8 cellular contexts compared by ENCODE assay signal in the genomic region with DNA sequence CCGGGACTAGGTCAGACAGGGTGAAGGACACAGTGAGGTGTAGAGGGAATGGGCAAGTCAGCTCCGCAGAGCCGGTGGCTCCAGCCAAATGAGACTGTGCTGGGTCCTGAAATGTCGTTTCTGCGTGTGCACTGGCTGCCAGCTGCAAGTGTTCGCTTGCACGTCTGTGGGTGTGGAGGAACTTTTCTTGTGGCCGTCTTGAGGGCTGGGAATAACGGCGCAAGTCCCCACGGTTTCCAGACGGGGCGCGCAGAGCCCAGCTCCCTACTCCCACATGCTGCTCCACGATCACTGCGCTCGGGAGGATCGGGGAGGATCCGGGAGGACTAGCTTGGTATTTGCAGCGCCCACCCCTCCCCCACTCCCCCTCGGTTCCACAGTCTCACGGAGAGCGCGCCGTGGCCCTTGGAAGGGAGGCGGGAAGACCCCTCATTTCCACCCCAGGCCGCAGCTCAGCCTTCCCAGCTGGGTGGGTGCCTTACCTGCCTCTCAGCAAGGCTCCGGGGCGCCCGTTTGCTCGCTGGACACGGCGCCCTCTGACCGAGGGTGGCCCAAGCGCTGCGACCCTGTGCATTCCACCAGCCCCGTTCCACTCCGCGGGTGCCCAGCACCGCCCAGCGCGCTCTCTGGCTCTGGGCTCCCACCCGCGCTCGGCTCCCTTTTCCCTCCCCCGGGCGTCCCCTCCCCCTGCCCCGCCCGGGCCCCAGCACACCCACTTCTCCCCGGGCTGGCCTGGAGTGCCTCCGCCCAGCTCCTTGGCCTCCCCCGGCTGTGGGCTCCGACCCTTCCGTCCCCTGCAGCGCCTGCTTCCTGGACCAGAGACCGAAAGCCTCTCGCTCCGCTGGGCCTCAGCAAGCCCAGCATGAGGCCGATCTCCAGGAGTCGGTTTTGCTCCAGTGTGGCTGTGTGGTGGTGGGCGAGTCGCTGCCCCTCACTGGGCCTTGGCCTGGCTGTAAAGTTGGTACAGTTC. TPM values are rescaled to one million over a fixed set of nuclear protein-coding genes. Genes with fewer than 3 reads are reported as not detected.
A peak's percentile ranks its signal among the peaks of the same experiment; 100 is the strongest.
DNase-seq lines count a peak whose midpoint lies in the region; ATAC-seq, FAIRE-seq and TF ChIP-seq lines count a peak whose summit lies in the region.

A gene with protein sequence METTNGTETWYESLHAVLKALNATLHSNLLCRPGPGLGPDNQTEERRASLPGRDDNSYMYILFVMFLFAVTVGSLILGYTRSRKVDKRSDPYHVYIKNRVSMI (minus strand): TSS at position 634 of the 970 bp plus-strand sequence. CDS start 9,986 bp downstream, outside the sequence.

- H3K9me3 Mint-ChIP-seq in activated CD4-positive, alpha-beta T cell treated with anti-CD3 and anti-CD28 coated beads for 36 hours (ENCODE audit: low read depth) = no peaks in the 10 kb centered on the region

- no peaks in the 10 kb centered on the region for H3F3A ChIP-seq in MM.1S (ENCODE audit: insufficient read depth, low read length)

- H3K27me3 ChIP-seq in endothelial cell of umbilical vein (ENCODE audit: control insufficient read depth in 2 of 2, insufficient read depth in 2 of 2, low read length in 2 of 2) (peaks cover 16 to 27% of the 10 kb centered on the region in 2 experiments), lower lobe of right lung (ENCODE audit: low read depth) (no peaks in the 10 kb centered on the region), MM.1S (replicated peaks; ENCODE audit: insufficient read depth, low read length) (no peaks in the 10 kb centered on the region), SJCRH30 (no peaks in the 10 kb centered on the region)

- peaks cover 11% of the 10 kb centered on the region for H3K4me1 Mint-ChIP-seq in activated CD4-positive, alpha-beta T cell treated with anti-CD3 and anti-CD28 coated beads for 36 hours

- H3K27ac ChIP-seq in endothelial cell of umbilical vein (ENCODE audit: insufficient read depth, low read depth, low read length) (no peak within 1 kb of the TSS), lower lobe of right lung (peak within 1 kb of the TSS; percentile 82), MM.1S (ENCODE audit: low read length) (no peak within 1 kb of the TSS), SJCRH30 (no peak within 1 kb of the TSS)

- H3K4me1 ChIP-seq in endothelial cell of umbilical vein (ENCODE audit: control insufficient read depth, extremely low read depth, insufficient read depth, low read length) (peaks cover 6% of the 10 kb centered on the region), lower lobe of right lung (peaks cover 48% of the 10 kb centered on the region), MM.1S (ENCODE audit: low read length) (no peaks in the 10 kb centered on the region; the same call in 1 of the 2 replicates), SJCRH30 (no peaks in the 10 kb centered on the region)

- H3K9me1 ChIP-seq in endothelial cell of umbilical vein (replicated peaks; ENCODE audit: control insufficient read depth, extremely low read depth, insufficient read depth, low read length) = no peaks in the 10 kb centered on the region

- H3K4me3 ChIP-seq in endothelial cell of umbilical vein (replicated peaks in 1 of 3; ENCODE audit: insufficient read depth in 1 of 3, low read depth in 1 of 3, low read length in 3 of 3) (peak within 1 kb of the TSS; percentile 31 to 76 (median 40)), lower lobe of right lung (peak within 1 kb of the TSS; percentile 71), MM.1S (ENCODE audit: low read length) (no peak within 1 kb of the TSS), SJCRH30 (no peak within 1 kb of the TSS)

- no peaks in the 10 kb centered on the region for H4K20me1 ChIP-seq in endothelial cell of umbilical vein (replicated peaks; ENCODE audit: control insufficient read depth, extremely low read depth, insufficient read depth, low read length)
- H4K20me1 ChIP-seq in MM.1S (ENCODE audit: insufficient read depth, low read length) = no peaks in the 10 kb centered on the region

- no peaks in the 10 kb centered on the region for H3K9me2 ChIP-seq in MM.1S (replicated peaks; ENCODE audit: insufficient read depth, low read length)

- H3K4me3 Mint-ChIP-seq in activated CD4-positive, alpha-beta T cell treated with anti-CD3 and anti-CD28 coated beads for 36 hours = no peak within 1 kb of the TSS

- ATAC-seq in lower lobe of right lung = peak; percentile 87 to 89
- no peak for ATAC-seq in activated CD4-positive, alpha-beta T cell treated with anti-CD3 and anti-CD28 coated beads for 36 hours
- no peak for ATAC-seq in HG02678 (IDR thresholded peaks at IDR 0.05; ENCODE audit: unreplicated experiment)

- H3K9me3 ChIP-seq in endothelial cell of umbilical vein (replicated peaks; ENCODE audit: control insufficient read depth, insufficient read depth, low read length) = no peaks in the 10 kb centered on the region
- H3K9me3 ChIP-seq in lower lobe of right lung = no peaks in the 10 kb centered on the region
- no peaks in the 10 kb centered on the region for H3K9me3 ChIP-seq in MM.1S (replicated peaks; ENCODE audit: insufficient read depth, low read length)
- H3K9me3 ChIP-seq in SJCRH30 (replicated peaks) = no peaks in the 10 kb centered on the region; the same call in 1 of the 2 replicates

- no peak for TF ChIP-seq POLR2A in endothelial cell of umbilical vein (IDR thresholded peaks at IDR 0.05; ENCODE audit: low read depth, low read length)

- intact Hi-C loops in endothelial cell of umbilical vein (cut with micrococcal nuclease) = no loop called here
- intact Hi-C loops in lower lobe of right lung (cut with DNase I) = no loop called here
- intact Hi-C loops in activated CD4-positive, alpha-beta T cell treated with anti-CD3 and anti-CD28 coated beads for 36 hours (cut with DNase I, micrococcal nuclease) = no loop called here

- DNase-seq in KBM-7 (peak; percentile 51), endothelial cell of umbilical vein (ENCODE audit: low read depth, low spot score) (peak; percentile 13), lower lobe of right lung (peak; percentile 77), MM.1S (no peak), SJCRH30 (no peak)
- no peak for DNase-seq in activated CD4-positive, alpha-beta T cell treated with anti-CD3 and anti-CD28 coated beads for 36 hours

- in situ Hi-C loops in KBM-7 (cut with MboI; ENCODE audit: low pct_unique_long_range_greater_than_20kb, low sequenced_read_pairs) = no loop called here

- no peak within 1 kb of the TSS for H3K27ac Mint-ChIP-seq in activated CD4-positive, alpha-beta T cell treated with anti-CD3 and anti-CD28 coated beads for 36 hours

- H3K4me2 ChIP-seq in endothelial cell of umbilical vein (ENCODE audit: insufficient read depth, low read length) (peak within 1 kb of the TSS; percentile 45), MM.1S (ENCODE audit: low read depth, low read length) (no peak within 1 kb of the TSS)

- H3K9ac ChIP-seq in endothelial cell of umbilical vein (replicated peaks; ENCODE audit: extremely low read depth, insufficient read depth, low read length) = no peak within 1 kb of the TSS
- no peak within 1 kb of the TSS for H3K9ac ChIP-seq in MM.1S (ENCODE audit: low read length)

- dilution Hi-C loops in endothelial cell of umbilical vein (cut with MboI; ENCODE audit: extremely low pct_ligation_motif_present, low sequenced_read_pairs) = no loop called here

- BruUV-seq in endothelial cell of umbilical vein (replicated peaks; lab: Mats Ljungman, UMichigan) = no TSS peak

- H3K79me2 ChIP-seq in endothelial cell of umbilical vein (ENCODE audit: control insufficient read depth, insufficient read depth, low read length) = no peaks in the 10 kb centered on the region
- H3K79me2 ChIP-seq in MM.1S (ENCODE audit: low read length) = no peaks in the 10 kb centered on the region

- no peak for FAIRE-seq in endothelial cell of umbilical vein (lab: Jason Lieb, UNC)

- H3K27me3 Mint-ChIP-seq in activated CD4-positive, alpha-beta T cell treated with anti-CD3 and anti-CD28 coated beads for 36 hours = peaks cover 37% of the 10 kb centered on the region

- H3K36me3 ChIP-seq in endothelial cell of umbilical vein (ENCODE audit: control insufficient read depth in 2 of 2, extremely low read depth in 1 of 2, insufficient read depth in 2 of 2, low read length in 2 of 2) (no peaks in the 10 kb centered on the region), lower lobe of right lung (no peaks in the 10 kb centered on the region), MM.1S (replicated peaks; ENCODE audit: insufficient read depth, low read length) (no peaks in the 10 kb centered on the region), SJCRH30 (no peaks in the 10 kb centered on the region)

- H2AFZ ChIP-seq in endothelial cell of umbilical vein (ENCODE audit: low read depth, low read length) (peak within 1 kb of the TSS; percentile 95), MM.1S (ENCODE audit: low read length) (no peak within 1 kb of the TSS)

- no peak for TF ChIP-seq CTCF in endothelial cell of umbilical vein (IDR thresholded peaks at IDR 0.05; ENCODE audit: extremely low read depth in 1 of 2, insufficient read depth in 1 of 2, low read depth in 1 of 2, low read length in 2 of 2)
- TF ChIP-seq CTCF in lower lobe of right lung (IDR thresholded peaks at IDR 0.05) = no peak
- no peak for TF ChIP-seq CTCF in subcutaneous adipose tissue (IDR thresholded peaks at IDR 0.05; ENCODE audit: low read depth)
- TF ChIP-seq CTCF in MM.1S (IDR thresholded peaks at IDR 0.05; ENCODE audit: low read length) = no peak

- POLR2A ChIA-PET in endothelial cell of umbilical vein (lab: Charles Lee) = no interaction called here
- POLR2A ChIA-PET in activated CD4-positive, alpha-beta T cell treated with anti-CD3 and anti-CD28 coated beads for 36 hours (lab: Charles Lee) = interaction anchor here (0.6 kb wide), 1 partner anchor 364 kb away, joined by 3 read pairs; no protein-coding TSS in a partner anchor

- CTCF ChIA-PET in endothelial cell of umbilical vein (lab: Charles Lee) = interaction anchor here (1.1 to 2.3 kb wide), 5 partner anchors 8 to 103 kb away, joined by 3 to 18 read pairs (median 4); partner anchors contain the start of gene LIPT2
- CTCF ChIA-PET in activated CD4-positive, alpha-beta T cell treated with anti-CD3 and anti-CD28 coated beads for 36 hours (lab: Charles Lee) = interaction anchor here (0.6 to 1.4 kb wide), 5 partner anchors 13 to 272 kb away, joined by 3 to 5 read pairs (median 4); no protein-coding TSS in a partner anchor

- H3K36me3 Mint-ChIP-seq in activated CD4-positive, alpha-beta T cell treated with anti-CD3 and anti-CD28 coated beads for 36 hours (ENCODE audit: low read depth) = no peaks in the 10 kb centered on the region

RNA-seq across cellular contexts. Expression of the gene that starts here (rescaled TPM):
- total RNA-seq in endothelial cell of umbilical vein (1.3 and 2.2 TPM in 2 replicates), lower lobe of right lung (34.9 TPM), subcutaneous adipose tissue (10 to 100 TPM; 13.7 to 44.4 (median 21.0) TPM)
- 0.51 and 0.97 TPM in 2 replicates for polyA plus RNA-seq in endothelial cell of umbilical vein
- polyA plus RNA-seq in endothelial cell of umbilical vein (2011; cell fraction: cytosol; rRNA removed) = 0.55 and 0.97 TPM in 2 replicates
- 1.0 TPM in 2 replicates for polyA plus RNA-seq in endothelial cell of umbilical vein (2011; cell fraction: nucleus; rRNA removed)
- 0.26 and 0.37 TPM in 2 replicates for polyA plus RNA-seq in endothelial cell of umbilical vein (2012)
- polyA minus RNA-seq in endothelial cell of umbilical vein = 0.61 and 2.0 TPM in 2 replicates
- polyA minus RNA-seq in endothelial cell of umbilical vein (2011; cell fraction: cytosol; rRNA and poly(A)+ RNA removed) = not detected
- 0.14 and 0.29 TPM in 2 replicates for polyA minus RNA-seq in endothelial cell of umbilical vein (2011; cell fraction: nucleus; rRNA and poly(A)+ RNA removed)
- not detected in 2 replicates for total RNA-seq in SJCRH30 (2014; rRNA removed; shearing (Covaris generic))
- not detected for total RNA-seq in activated CD4-positive, alpha-beta T cell treated with anti-CD3 and anti-CD28 coated beads for 36 hours

Comparison
In these comparisons a context has a peak if more than half of its experiments do, and no peak if none do; other contexts are left out.
1. DNase-seq: peak in KBM-7 (single experiment), endothelial cell of umbilical vein (single experiment) and lower lobe of right lung (single experiment); none in MM.1S (single experiment), SJCRH30 (0 of 2) and activated CD4-positive, alpha-beta T cell treated with anti-CD3 and anti-CD28 coated beads for 36 hours (single experiment).
2. H3K4me3 ChIP-seq: peak in endothelial cell of umbilical vein (3 of 3) and lower lobe of right lung (single experiment); none in MM.1S (single experiment) and SJCRH30 (single experiment).
3. ATAC-seq: peak in lower lobe of right lung (2 of 2); none in activated CD4-positive, alpha-beta T cell treated with anti-CD3 and anti-CD28 coated beads for 36 hours (single experiment) and HG02678 (single experiment).